In genomic region chr20:56630506-56631317, GRCh38 we compare ENCODE assay signal across 12 cellular contexts. TPM values are rescaled to one million over a fixed set of nuclear protein-coding genes. Genes with fewer than 3 reads are reported as not detected.
DNase-seq lines count a peak whose midpoint lies in the region; ATAC-seq, FAIRE-seq and TF ChIP-seq lines count a peak whose summit lies in the region.
"Had no signal": no experiment of that assay in that cellular context is flagged by ENCODE, and none has a peak within 500 bp of the region (broad histone marks: within the 10 kb centered on the region; RNA-seq: fewer than 3 reads in every experiment).

No MANE protein-coding gene starts in this region.

- H3K4me3 Mint-ChIP-seq in nephron progenitor cell = peak overlapping the region; percentile 79
- H3K4me3 Mint-ChIP-seq: central memory CD8-positive, alpha-beta T cell had no signal

- CTCF ChIA-PET in endothelial cell of umbilical vein (lab: Charles Lee) = no interaction called here

- peaks cover 98% of the 10 kb centered on the region for H3K27me3 Mint-ChIP-seq in nephron progenitor cell (ENCODE audit: low read depth, poor library complexity)

- TF ChIP-seq CTCF in endothelial cell of umbilical vein (IDR thresholded peaks at IDR 0.05; ENCODE audit: extremely low read depth in 1 of 2, insufficient read depth in 1 of 2, low read depth in 1 of 2, low read length in 2 of 2) = no peak
- peak; percentile 20 for TF ChIP-seq CTCF in nephron progenitor cell (IDR thresholded peaks at IDR 0.05)

- H3K36me3 ChIP-seq in BLaER1 (no peaks in the 10 kb centered on the region), KOPT-K1 (ENCODE audit: insufficient read depth, low read length) (peaks cover 32% of the 10 kb centered on the region), endothelial cell of umbilical vein (ENCODE audit: control insufficient read depth in 2 of 2, extremely low read depth in 1 of 2, insufficient read depth in 2 of 2, low read length in 2 of 2) (no peaks in the 10 kb centered on the region)

- DNase-seq in endothelial cell of umbilical vein (ENCODE audit: low read depth, low spot score) = no peak
- peak; percentile 66 for DNase-seq in nephron progenitor cell
- DNase-seq in NCI-H1092 (lab: John Stamatoyannopoulos, UW) = no peak
- DNase-seq in amniotic stem cell (lab: John Stamatoyannopoulos, UW) = no peak
- DNase-seq in hypothalamus (lab: John Stamatoyannopoulos, UW) = no peak
- DNase-seq: stimulated activated naive B cell treated with anti-CD40 and anti-IgM and Interleukin-4, amounts not matched to agents 10 μg/mL and 1 μg/mL and 100 μg/mL, for 72 hours had no signal

- no peak overlapping the region for H3K27ac ChIP-seq in BLaER1
- H3K27ac ChIP-seq in KOPT-K1 (ENCODE audit: low read depth, low read length, poor library complexity, severe bottlenecking) = peak overlapping the region; percentile 83
- no peak overlapping the region for H3K27ac ChIP-seq in endothelial cell of umbilical vein (ENCODE audit: insufficient read depth, low read depth, low read length)

- H3K9ac ChIP-seq in BLaER1 = no peak overlapping the region
- H3K9ac ChIP-seq in endothelial cell of umbilical vein (replicated peaks; ENCODE audit: extremely low read depth, insufficient read depth, low read length) = no peak overlapping the region

- peak overlapping the region; percentile 51 for H3K4me3 ChIP-seq in BLaER1
- H3K4me3 ChIP-seq in endothelial cell of umbilical vein (replicated peaks in 1 of 3; ENCODE audit: insufficient read depth in 1 of 3, low read depth in 1 of 3, low read length in 3 of 3) = no peak overlapping the region

- H3K4me2 ChIP-seq in BLaER1 = peak overlapping the region; percentile 60
- no peak overlapping the region for H3K4me2 ChIP-seq in endothelial cell of umbilical vein (ENCODE audit: insufficient read depth, low read length)

- peaks cover 6% of the 10 kb centered on the region for H3K36me3 Mint-ChIP-seq in nephron progenitor cell (ENCODE audit: low read depth)
- H3K36me3 Mint-ChIP-seq: stimulated activated naive B cell treated with anti-CD40 and anti-IgM and Interleukin-4, amounts not matched to agents 10 μg/mL and 1 μg/mL and 100 μg/mL, for 72 hours had no signal

- no peaks in the 10 kb centered on the region for H3K79me2 ChIP-seq in endothelial cell of umbilical vein (ENCODE audit: control insufficient read depth, insufficient read depth, low read length)

- peaks cover 42% of the 10 kb centered on the region for H3K9me3 ChIP-seq in BLaER1
- no peaks in the 10 kb centered on the region for H3K9me3 ChIP-seq in KOPT-K1 (ENCODE audit: insufficient read depth, low read length, poor library complexity, severe bottlenecking)
- H3K9me3 ChIP-seq in endothelial cell of umbilical vein (replicated peaks; ENCODE audit: control insufficient read depth, insufficient read depth, low read length) = no peaks in the 10 kb centered on the region

- BruUV-seq in endothelial cell of umbilical vein (replicated peaks; lab: Mats Ljungman, UMichigan) = no TSS peak

- dilution Hi-C loops in endothelial cell of umbilical vein (cut with MboI; ENCODE audit: extremely low pct_ligation_motif_present, low sequenced_read_pairs) = no loop called here

- H3K27me3 ChIP-seq in BLaER1 = peaks cover 100% of the 10 kb centered on the region
- H3K27me3 ChIP-seq in endothelial cell of umbilical vein (ENCODE audit: control insufficient read depth in 2 of 2, insufficient read depth in 2 of 2, low read length in 2 of 2) = peaks cover 57 to 67% of the 10 kb centered on the region in 2 experiments

- no peak for FAIRE-seq in endothelial cell of umbilical vein (lab: Jason Lieb, UNC)
- FAIRE-seq: G401.6, TTC549 had no signal

- H2AFZ ChIP-seq in endothelial cell of umbilical vein (ENCODE audit: low read depth, low read length) = no peak overlapping the region

- H3K9me3 Mint-ChIP-seq in nephron progenitor cell = no peaks in the 10 kb centered on the region
- H3K9me3 Mint-ChIP-seq: central memory CD8-positive, alpha-beta T cell; stimulated activated naive B cell treated with anti-CD40 and anti-IgM and Interleukin-4, amounts not matched to agents 10 μg/mL and 1 μg/mL and 100 μg/mL, for 72 hours had no signal

- no peak overlapping the region for H3K27ac Mint-ChIP-seq in nephron progenitor cell

- peaks cover 26% of the 10 kb centered on the region for H3K4me1 Mint-ChIP-seq in nephron progenitor cell
- H3K4me1 Mint-ChIP-seq: central memory CD8-positive, alpha-beta T cell had no signal

- POLR2A ChIA-PET in endothelial cell of umbilical vein (lab: Charles Lee) = no interaction called here

- no peaks in the 10 kb centered on the region for H3K9me1 ChIP-seq in endothelial cell of umbilical vein (replicated peaks; ENCODE audit: control insufficient read depth, extremely low read depth, insufficient read depth, low read length)

- intact Hi-C loops in endothelial cell of umbilical vein (cut with micrococcal nuclease) = no loop called here

- H4K20me1 ChIP-seq in BLaER1 (peaks cover 95% of the 10 kb centered on the region), endothelial cell of umbilical vein (replicated peaks; ENCODE audit: control insufficient read depth, extremely low read depth, insufficient read depth, low read length) (no peaks in the 10 kb centered on the region)

- peaks cover 42% of the 10 kb centered on the region for H3K4me1 ChIP-seq in BLaER1
- no peaks in the 10 kb centered on the region for H3K4me1 ChIP-seq in endothelial cell of umbilical vein (ENCODE audit: control insufficient read depth, extremely low read depth, insufficient read depth, low read length)

- no peak for TF ChIP-seq POLR2A in endothelial cell of umbilical vein (IDR thresholded peaks at IDR 0.05; ENCODE audit: low read depth, low read length)

- no peak for ATAC-seq in GM18858 (IDR thresholded peaks at IDR 0.05; ENCODE audit: unreplicated experiment)

TF ChIP-seq in endothelial cell of umbilical vein, 7 proteins besides CTCF, POLR2A, EP300 and RAD21:
- TF ChIP-seq EZH2 (IDR thresholded peaks at IDR 0.05; ENCODE audit: borderline replicate concordance, low read depth, low read length, severe bottlenecking) (peak; percentile 22), GATA2 (IDR thresholded peaks at IDR 0.05; ENCODE audit: insufficient read depth, insufficient read length, low read depth, low read length) (no peak)
TF ChIP-seq in endothelial cell of umbilical vein: peak in this region for 1.

RNA-seq across cellular contexts. Expression of gene TFAP2C, which starts 1.6 kb away (rescaled TPM):
- not detected in 2 replicates for total RNA-seq in endothelial cell of umbilical vein
- polyA plus RNA-seq in endothelial cell of umbilical vein = 0.06 TPM in 1 of 2 replicates, not detected in the other
- polyA plus RNA-seq in endothelial cell of umbilical vein (2011; cell fraction: cytosol; rRNA removed) = not detected in 2 replicates
- not detected in 2 replicates for polyA plus RNA-seq in endothelial cell of umbilical vein (2011; cell fraction: nucleus; rRNA removed)
- polyA plus RNA-seq in endothelial cell of umbilical vein (2012) = not detected in 2 replicates
- not detected in 2 replicates for polyA minus RNA-seq in endothelial cell of umbilical vein
- 17.9 TPM for polyA minus RNA-seq in endothelial cell of umbilical vein (2011; cell fraction: cytosol; rRNA and poly(A)+ RNA removed)
- not detected in 2 replicates for polyA minus RNA-seq in endothelial cell of umbilical vein (2011; cell fraction: nucleus; rRNA and poly(A)+ RNA removed)
